9 cellular contexts compared by ENCODE assay signal in genomic region chr17:5122586-5123342, GRCh38. TPM values are rescaled to one million over a fixed set of nuclear protein-coding genes. Genes with fewer than 3 reads are reported as not detected.
A peak's percentile ranks its signal among the peaks of the same experiment; 100 is the strongest.
DNase-seq lines count a peak whose midpoint lies in the region; ATAC-seq and TF ChIP-seq lines count a peak whose summit lies in the region.
"Had no signal": no experiment of that assay in that cellular context is flagged by ENCODE, and none has a peak within 500 bp of the region (broad histone marks: within the 10 kb centered on the region; RNA-seq: fewer than 3 reads in every experiment).

No MANE protein-coding gene starts in this region.

- H2AFZ ChIP-seq in GM23338, result 0 out of 2 replicates have a peak overlapping the region, but pooled peaks have one; percentile 69
- H2AFZ ChIP-seq in smooth muscle cell (ENCODE audit: low read depth), result peak overlapping the region; percentile 96
- H2AFZ ChIP-seq in PC-9, result no peak overlapping the region

- H3K9me3 Mint-ChIP-seq in GM23338, result peaks cover 12% of the 10 kb centered on the region
- no peaks in the 10 kb centered on the region for H3K9me3 Mint-ChIP-seq in activated naive CD4-positive, alpha-beta T cell treated with anti-CD3 and anti-CD28 coated beads, Interleukin-2, amount 50 U/mL, for 72 hours

- TF ChIP-seq CTCF in GM23338 (conservative IDR thresholded peaks at IDR 0.05; ENCODE audit: low read depth in 2 of 2), result peak in 1 of 2 experiments; percentile 23; a peak in 1 of 4 replicates
- TF ChIP-seq CTCF in smooth muscle cell (IDR thresholded peaks at IDR 0.05; ENCODE audit: borderline replicate concordance, insufficient read depth, poor library complexity, severe bottlenecking), result no peak
- TF ChIP-seq CTCF in PC-9 (conservative IDR thresholded peaks at IDR 0.05), result no peak

- DNase-seq in GM23338 (ENCODE audit: low spot score) (peak; percentile 67), smooth muscle cell (lab: John Stamatoyannopoulos, UW; ENCODE audit: unreplicated experiment) (no peak), PC-9 (no peak)
- peak in 1 of 2 donors; percentile 52 for DNase-seq in activated naive CD4-positive, alpha-beta T cell treated with anti-CD3 and anti-CD28 coated beads, Interleukin-2, amount 50 U/mL, for 72 hours (ENCODE audit: low spot score in 2 of 2)
- no peak for DNase-seq in stimulated activated CD4-positive, alpha-beta T cell treated with anti-CD3 and anti-CD28 coated beads, Interleukin-4, amount 100 ng/mL, for 1 hour

- H3K4me1 ChIP-seq in GM23338 (ENCODE audit: insufficient read depth), result no peaks in the 10 kb centered on the region
- no peaks in the 10 kb centered on the region for H3K4me1 ChIP-seq in iPS-15b (ENCODE audit: control insufficient read depth, insufficient read depth, low read length)
- peaks cover 5% of the 10 kb centered on the region for H3K4me1 ChIP-seq in smooth muscle cell (ENCODE audit: low read depth)
- H3K4me1 ChIP-seq in PC-9 (replicated peaks; ENCODE audit: insufficient read depth), result no peaks in the 10 kb centered on the region

- BruUV-seq in PC-9 (replicated peaks; lab: Mats Ljungman, UMichigan), result no TSS peak

- CTCF ChIA-PET in PC-9 (lab: Charles Lee), result no interaction called here

- ATAC-seq in GM23338, result peak; percentile 81
- ATAC-seq in activated naive CD4-positive, alpha-beta T cell treated with anti-CD3 and anti-CD28 coated beads, Interleukin-2, amount 50 U/mL, for 72 hours, result peak; percentile 45 to 49
- no peak for ATAC-seq in GM21360 (IDR thresholded peaks at IDR 0.05; ENCODE audit: unreplicated experiment)
- ATAC-seq in GM21723 (IDR thresholded peaks at IDR 0.05; ENCODE audit: unreplicated experiment), result no peak

- H3K9me3 ChIP-seq in iPS-15b (ENCODE audit: control insufficient read depth, insufficient read depth, low read length) (no peaks in the 10 kb centered on the region), smooth muscle cell (replicated peaks; ENCODE audit: low read depth) (no peaks in the 10 kb centered on the region), PC-9 (ENCODE audit: insufficient read depth, low read depth) (no peaks in the 10 kb centered on the region)

- H3K36me3 Mint-ChIP-seq in GM23338 (ENCODE audit: low read depth), result peaks cover 24% of the 10 kb centered on the region
- no peaks in the 10 kb centered on the region for H3K36me3 Mint-ChIP-seq in activated naive CD4-positive, alpha-beta T cell treated with anti-CD3 and anti-CD28 coated beads, Interleukin-2, amount 50 U/mL, for 72 hours

- intact Hi-C loops in PC-9 (cut with micrococcal nuclease; ENCODE audit: unreplicated experiment), result no loop called here

- H3K9me2 ChIP-seq in GM23338 (ENCODE audit: insufficient read depth), result no peaks in the 10 kb centered on the region
- H3K9me2 ChIP-seq in PC-9 (ENCODE audit: insufficient read depth), result no peaks in the 10 kb centered on the region

- no peaks in the 10 kb centered on the region for H3K79me2 ChIP-seq in GM23338 (replicated peaks; ENCODE audit: insufficient read depth)
- H3K79me2 ChIP-seq in smooth muscle cell (ENCODE audit: low read depth), result no peaks in the 10 kb centered on the region
- no peaks in the 10 kb centered on the region for H3K79me2 ChIP-seq in PC-9 (ENCODE audit: low read depth)

- no peak overlapping the region for H3K27ac Mint-ChIP-seq in GM23338
- H3K27ac Mint-ChIP-seq in activated naive CD4-positive, alpha-beta T cell treated with anti-CD3 and anti-CD28 coated beads, Interleukin-2, amount 50 U/mL, for 72 hours, result no peak overlapping the region

- H3K4me3 ChIP-seq in GM23338, result peak overlapping the region; percentile 72
- H3K4me3 ChIP-seq in iPS-15b (ENCODE audit: low read depth, low read length), result peak overlapping the region; percentile 58
- H3K4me3 ChIP-seq in smooth muscle cell, result peak overlapping the region; percentile 77
- H3K4me3 ChIP-seq in PC-9, result no peak overlapping the region

- H3F3A ChIP-seq in GM23338 (replicated peaks; ENCODE audit: low read depth), result no peaks in the 10 kb centered on the region
- no peaks in the 10 kb centered on the region for H3F3A ChIP-seq in smooth muscle cell (ENCODE audit: low read depth)
- no peaks in the 10 kb centered on the region for H3F3A ChIP-seq in PC-9 (ENCODE audit: insufficient read depth, low read depth)

- peak overlapping the region; percentile 72 for H3K4me3 Mint-ChIP-seq in GM23338

- peaks cover 23% of the 10 kb centered on the region for H3K27me3 Mint-ChIP-seq in GM23338 (ENCODE audit: insufficient read depth, low read depth, poor library complexity)

- H3K4me1 Mint-ChIP-seq in GM23338, result peaks cover 8% of the 10 kb centered on the region; the same call in 1 of the 3 replicates

- H3K9ac ChIP-seq in iPS-15b (ENCODE audit: low read depth, low read length) (peak overlapping the region; percentile 65), smooth muscle cell (ENCODE audit: low read depth) (peak overlapping the region; percentile 57)

- POLR2A ChIA-PET in PC-9 (lab: Charles Lee; ENCODE audit: unreplicated experiment), result no interaction called here

- H4K20me1 ChIP-seq in GM23338 (replicated peaks; ENCODE audit: insufficient read depth) (no peaks in the 10 kb centered on the region), smooth muscle cell (ENCODE audit: low read depth) (no peaks in the 10 kb centered on the region), PC-9 (ENCODE audit: insufficient read depth) (no peaks in the 10 kb centered on the region)

- H3K4me2 ChIP-seq in GM23338, result peak overlapping the region; percentile 83
- H3K4me2 ChIP-seq in smooth muscle cell, result peak overlapping the region; percentile 98
- H3K4me2 ChIP-seq in PC-9, result no peak overlapping the region

- H3K36me3 ChIP-seq in GM23338 (ENCODE audit: insufficient read depth), result no peaks in the 10 kb centered on the region
- H3K36me3 ChIP-seq in iPS-15b (ENCODE audit: control insufficient read depth, insufficient read depth, low read length), result no peaks in the 10 kb centered on the region
- no peaks in the 10 kb centered on the region for H3K36me3 ChIP-seq in smooth muscle cell (ENCODE audit: low read depth)
- H3K36me3 ChIP-seq in PC-9 (ENCODE audit: low read depth), result no peaks in the 10 kb centered on the region

- H3K27me3 ChIP-seq in GM23338 (ENCODE audit: insufficient read depth), result peaks cover 22% of the 10 kb centered on the region
- peaks cover 20% of the 10 kb centered on the region for H3K27me3 ChIP-seq in iPS-15b (ENCODE audit: control insufficient read depth, insufficient read depth, low read length)
- no peaks in the 10 kb centered on the region for H3K27me3 ChIP-seq in smooth muscle cell (ENCODE audit: low read depth)
- H3K27me3 ChIP-seq in PC-9 (ENCODE audit: insufficient read depth, low read depth), result peaks cover 76% of the 10 kb centered on the region

- WGBS in smooth muscle cell (ENCODE audit: low lambda C conversion rate), result 5% methylated on average over 42 of the region's 75 CpGs

- no peak overlapping the region for H3K27ac ChIP-seq in GM23338 (ENCODE audit: low read depth)
- H3K27ac ChIP-seq in smooth muscle cell (ENCODE audit: low read depth), result no peak overlapping the region
- H3K27ac ChIP-seq in PC-9, result no peak overlapping the region
- H3K27ac ChIP-seq: HL-60 had no signal

TF ChIP-seq in GM23338, 12 proteins besides CTCF, POLR2A, EP300 and RAD21:
- TF ChIP-seq POLR2AphosphoS5 (IDR thresholded peaks at IDR 0.05; ENCODE audit: low read depth), result peak; percentile 52
- TF ChIP-seq EZH2 (IDR thresholded peaks at IDR 0.05; ENCODE audit: low read depth, unreplicated experiment), result peak; percentile 45
- TF ChIP-seq ZNF331 (CRISPR knock-in tag; IDR thresholded peaks at IDR 0.05; ENCODE audit: low read depth), result no peak

RNA-seq across cellular contexts. Expression of gene USP6, which starts 6.9 kb away (rescaled TPM):
- total RNA-seq in GM23338 (2014; rRNA removed; shearing (Covaris generic)), result 0.94 and 1.1 TPM in 2 replicates
- polyA plus RNA-seq in GM23338 (2016; fragmentation: Nextera tagmentation; extraction: Ambion mirVana) (1.3 and 1.7 TPM in 2 replicates), smooth muscle cell (0.08 and 0.09 TPM in 2 replicates)
- under 1 TPM in 1 of 2 donors, not detected in 1; 0.18 TPM for total RNA-seq in activated naive CD4-positive, alpha-beta T cell treated with anti-CD3 and anti-CD28 coated beads, Interleukin-2, amount 50 U/mL, for 72 hours
- total RNA-seq in smooth muscle cell (0.09 TPM in 1 of 2 replicates, not detected in the other), PC-9 (2021) (0.11 TPM in 1 of 2 replicates, not detected in the other)

RNA-seq across cellular contexts. Expression of gene ZNF232, which starts 11.1 kb away (rescaled TPM):
- total RNA-seq in GM23338 (2014; rRNA removed; shearing (Covaris generic)), result 24.1 and 24.8 TPM in 2 replicates
- polyA plus RNA-seq in GM23338 (2016; fragmentation: Nextera tagmentation; extraction: Ambion mirVana) (21.5 and 24.9 TPM in 2 replicates), smooth muscle cell (12.8 and 13.0 TPM in 2 replicates)
- total RNA-seq in activated naive CD4-positive, alpha-beta T cell treated with anti-CD3 and anti-CD28 coated beads, Interleukin-2, amount 50 U/mL, for 72 hours, result 10 to 100 TPM; 15.5 to 19.2 TPM
- total RNA-seq in smooth muscle cell (11.2 and 12.5 TPM in 2 replicates), PC-9 (2021) (10.3 TPM in 2 replicates)

RNA-seq across cellular contexts. Expression of gene ZFP3, which starts 44.5 kb away (rescaled TPM):
- total RNA-seq in GM23338 (2014; rRNA removed; shearing (Covaris generic)), result 0.93 and 1.6 TPM in 2 replicates
- 0.55 and 0.97 TPM in 2 replicates for polyA plus RNA-seq in GM23338 (2016; fragmentation: Nextera tagmentation; extraction: Ambion mirVana)
- 1 to 10 TPM in 1 of 2 donors, under 1 TPM in 1; 0.73 to 1.7 TPM for total RNA-seq in activated naive CD4-positive, alpha-beta T cell treated with anti-CD3 and anti-CD28 coated beads, Interleukin-2, amount 50 U/mL, for 72 hours
- 0.22 and 0.27 TPM in 2 replicates for total RNA-seq in smooth muscle cell
- polyA plus RNA-seq in smooth muscle cell, result 0.13 and 0.56 TPM in 2 replicates
- 2.3 and 4.5 TPM in 2 replicates for total RNA-seq in PC-9 (2021)

Comparison
In these comparisons a context has a peak if more than half of its experiments do, and no peak if none do; other contexts are left out.
1. ATAC-seq: peak in GM23338 (single experiment) and activated naive CD4-positive, alpha-beta T cell treated with anti-CD3 and anti-CD28 coated beads, Interleukin-2, amount 50 U/mL, for 72 hours (2 of 2); none in GM21360 (single experiment) and GM21723 (single experiment).